Comparison of ENCODE assay signal across 14 cellular contexts in genomic region chr15:76217029-76217866, GRCh38.
A peak's percentile ranks its signal among the peaks of the same experiment; 100 is the strongest.
DNase-seq lines count a peak whose midpoint lies in the region; ATAC-seq and TF ChIP-seq lines count a peak whose summit lies in the region.
"Had no signal": no experiment of that assay in that cellular context is flagged by ENCODE, and none has a peak within 500 bp of the region (broad histone marks: within the 10 kb centered on the region; RNA-seq: fewer than 3 reads in every experiment).

No MANE protein-coding gene starts in this region.

- H3K9me3 Mint-ChIP-seq in chondrocyte (ENCODE audit: low read depth), result peaks cover 9% of the 10 kb centered on the region
- H3K9me3 Mint-ChIP-seq: activated T-helper 2 cell treated with anti-CD3 and anti-CD28 coated beads, Interferon-gamma antibody, Interleukin-2, Interleukin-4, amounts not matched to agents 10 μg/mL and 5 μg/mL and 100 μg/mL, durations not matched to agents 14 hours and 24 hours and 36 hours had no signal

- H4K8ac ChIP-seq in neuronal stem cell (ENCODE audit: low read depth, low read length), result no peak overlapping the region

- no peaks in the 10 kb centered on the region for H3K79me1 ChIP-seq in neuronal stem cell (ENCODE audit: low read depth, low read length)

- H3K27ac Mint-ChIP-seq in chondrocyte (ENCODE audit: unreplicated experiment), result no peak overlapping the region
- H3K27ac Mint-ChIP-seq: activated CD4-positive, alpha-beta T cell treated with anti-CD3 and anti-CD28 coated beads, Interleukin-2, amount 10 ng/mL, durations not matched to agents 7 days and 5 days; activated T-helper 2 cell treated with anti-CD3 and anti-CD28 coated beads, Interferon-gamma antibody, Interleukin-2, Interleukin-4, amounts not matched to agents 10 μg/mL and 5 μg/mL and 100 μg/mL, durations not matched to agents 14 hours and 24 hours and 36 hours had no signal

- in situ Hi-C loops in astrocyte of the spinal cord (cut with HindIII; ENCODE audit: low sequenced_read_pairs), result no loop called here

- no peak overlapping the region for H3K23ac ChIP-seq in neuronal stem cell (ENCODE audit: low read depth, low read length, poor library complexity)

- H2BK120ac ChIP-seq in neuronal stem cell (ENCODE audit: low read depth, low read length), result no peak overlapping the region

- TF ChIP-seq CTCF in AG04450 (IDR thresholded peaks at IDR 0.05; ENCODE audit: low read depth, low read length) (no peak), LNCaP clone FGC (IDR thresholded peaks at IDR 0.05; ENCODE audit: control insufficient read depth, extremely low read depth, insufficient read depth) (no peak), astrocyte of the spinal cord (IDR thresholded peaks at IDR 0.05; ENCODE audit: low read depth, low read length) (no peak), chondrocyte (IDR thresholded peaks at IDR 0.05) (no peak)

- H3K18ac ChIP-seq in neuronal stem cell (ENCODE audit: low read length), result no peak overlapping the region

- no peak overlapping the region for H3K4me3 Mint-ChIP-seq in chondrocyte (ENCODE audit: unreplicated experiment)
- H3K4me3 Mint-ChIP-seq: activated CD4-positive, alpha-beta T cell treated with anti-CD3 and anti-CD28 coated beads, Interleukin-2, amount 10 ng/mL, durations not matched to agents 7 days and 5 days had no signal

- H3K27ac ChIP-seq in AG04450 (ENCODE audit: low read depth, low read length) (peak overlapping the region; percentile 50), neuronal stem cell (replicated peaks; ENCODE audit: low read length) (no peak overlapping the region)
- H3K27ac ChIP-seq: left ventricle myocardium inferior, vagina had no signal

- POLR2A ChIA-PET in AG04450 (lab: Yijun Ruan, JAX), result interaction anchor here (0.5 to 0.6 kb wide), 2 partner anchors 21 to 723 kb away, joined by 3 to 4 read pairs; no protein-coding TSS in a partner anchor

- H3K4ac ChIP-seq in neuronal stem cell (ENCODE audit: low read length), result no peak overlapping the region

- H3K4me1 ChIP-seq in neuronal stem cell (ENCODE audit: control insufficient read depth in 2 of 2, insufficient read depth in 1 of 2, low read depth in 1 of 2, low read length in 2 of 2), result peaks cover 0 to 10% of the 10 kb centered on the region in 2 donors

- peaks cover 1 to 21% of the 10 kb centered on the region in 2 donors for H3K36me3 ChIP-seq in neuronal stem cell (replicated peaks in 1 of 2; ENCODE audit: control insufficient read depth in 2 of 2, insufficient read depth in 2 of 2, low read length in 2 of 2)

- H3K9ac ChIP-seq in neuronal stem cell (ENCODE audit: low read depth, low read length, poor library complexity), result no peak overlapping the region

- H3K27me3 Mint-ChIP-seq in chondrocyte (ENCODE audit: low read depth), result no peaks in the 10 kb centered on the region
- H3K27me3 Mint-ChIP-seq: activated CD4-positive, alpha-beta T cell treated with anti-CD3 and anti-CD28 coated beads, Interleukin-2, amount 10 ng/mL, durations not matched to agents 7 days and 5 days had no signal

- H2BK15ac ChIP-seq in neuronal stem cell (ENCODE audit: low read length), result no peak overlapping the region

- H2AK5ac ChIP-seq in neuronal stem cell (ENCODE audit: low read depth, low read length), result no peak overlapping the region

- H3K14ac ChIP-seq in neuronal stem cell (ENCODE audit: low read length), result no peak overlapping the region

- H4K91ac ChIP-seq in neuronal stem cell (ENCODE audit: low read depth, low read length, poor library complexity), result no peak overlapping the region

- H3K36me3 Mint-ChIP-seq in chondrocyte (ENCODE audit: low read depth), result peaks cover 28% of the 10 kb centered on the region

- CTCF ChIA-PET in AG04450 (lab: Charles Lee), result interaction anchor here (1.6 kb wide), 1 partner anchor 18 kb away, joined by 4 read pairs; no protein-coding TSS in a partner anchor

- H2BK5ac ChIP-seq in neuronal stem cell (ENCODE audit: low read length), result no peak overlapping the region

- H3K4me1 Mint-ChIP-seq in chondrocyte (ENCODE audit: low read depth), result peaks cover 12% of the 10 kb centered on the region

- no peaks in the 10 kb centered on the region for H3K9me3 ChIP-seq in AG04450 (ENCODE audit: control insufficient read depth, insufficient read depth, low read length)
- peaks cover 0 to 23% of the 10 kb centered on the region in 2 donors for H3K9me3 ChIP-seq in neuronal stem cell (replicated peaks in 1 of 2; ENCODE audit: control insufficient read depth in 2 of 2, insufficient read depth in 1 of 2, low read depth in 1 of 2, low read length in 2 of 2)
- H3K9me3 ChIP-seq: vagina had no signal

- no peak overlapping the region for H2AFZ ChIP-seq in neuronal stem cell (ENCODE audit: low read length)

- DNase-seq in AG04450 (ENCODE audit: low read depth, low spot score), result no peak
- DNase-seq in LNCaP clone FGC (ENCODE audit: low read depth), result peak; percentile 83
- DNase-seq in astrocyte of the spinal cord (ENCODE audit: low read depth, low spot score), result peak; percentile 72
- peak; percentile 78 for DNase-seq in kidney tubule cell (ENCODE audit: low spot score)
- DNase-seq in chondrocyte (ENCODE audit: low spot score), result no peak
- no peak for DNase-seq in NCI-H1436 treated with DMSO at 0.1 percent for 48 hours (lab: John Stamatoyannopoulos, UW)
- DNase-seq in neuronal stem cell (ENCODE audit: low spot score), result no peak
- DNase-seq: activated CD4-positive, alpha-beta T cell treated with anti-CD3 and anti-CD28 coated beads, Interleukin-2, amount 10 ng/mL, durations not matched to agents 7 days and 5 days; cerebellar nuclear complex; left ventricle myocardium inferior; nucleus accumbens had no signal

- no peak overlapping the region for H3K4me3 ChIP-seq in AG04450 (ENCODE audit: low read depth, low read length)
- 0 out of 2 replicates have a peak overlapping the region, but pooled peaks have one; percentile 16 for H3K4me3 ChIP-seq in LNCaP clone FGC (ENCODE audit: low read depth, low read length)
- H3K4me3 ChIP-seq in astrocyte of the spinal cord (ENCODE audit: low read depth, low read length), result no peak overlapping the region
- no peak overlapping the region for H3K4me3 ChIP-seq in neuronal stem cell (ENCODE audit: low read length in 2 of 2)
- H3K4me3 ChIP-seq: left ventricle myocardium inferior, vagina had no signal

- no peaks in the 10 kb centered on the region for H3K27me3 ChIP-seq in AG04450 (ENCODE audit: control insufficient read depth, insufficient read depth, low read length)
- H3K27me3 ChIP-seq in neuronal stem cell (ENCODE audit: control insufficient read depth in 3 of 3, insufficient read depth in 3 of 3, low read depth in 1 of 3, low read length in 3 of 3), result no peaks in the 10 kb centered on the region
- H3K27me3 ChIP-seq: vagina had no signal

- WGBS in neuronal stem cell (ENCODE audit: extremely low coverage in 2 of 2, insufficient read length in 2 of 2, insufficient replicate concordance in 1 of 2), 2 donors, result no CpG with 5 or more reads among the region's 6 CpGs

- no peak overlapping the region for H3K4me2 ChIP-seq in neuronal stem cell (ENCODE audit: insufficient read depth, low read length, poor library complexity, severe bottlenecking)

- no peak for ATAC-seq in HG02938 (IDR thresholded peaks at IDR 0.05; ENCODE audit: unreplicated experiment)

- H2BK12ac ChIP-seq in neuronal stem cell (ENCODE audit: low read length), result no peak overlapping the region

Comparison
In these comparisons a context has a peak if more than half of its experiments do, and no peak if none do; other contexts are left out.
1. DNase-seq: peak in LNCaP clone FGC (single experiment), astrocyte of the spinal cord (single experiment) and kidney tubule cell (single experiment); none in AG04450 (single experiment), chondrocyte (single experiment), NCI-H1436 treated with DMSO at 0.1 percent for 48 hours (single experiment) and neuronal stem cell (single experiment).